In genomic region chr5:72434056-72434780, GRCh38 we compare ENCODE assay signal across 23 cellular contexts.
DNase-seq lines count a peak whose midpoint lies in the region; ATAC-seq, FAIRE-seq and TF ChIP-seq lines count a peak whose summit lies in the region.
"Had no signal": no experiment of that assay in that cellular context is flagged by ENCODE, and none has a peak within 500 bp of the region (broad histone marks: within the 10 kb centered on the region; RNA-seq: fewer than 3 reads in every experiment).

No MANE protein-coding gene starts in this region.

- no peaks in the 10 kb centered on the region for H3K9me3 Mint-ChIP-seq in chondrocyte (ENCODE audit: low read depth)
- H3K9me3 Mint-ChIP-seq in natural killer cell treated with Interleukin-12 subunit alpha and Interleukin-12 subunit beta and Interleukin-15 and Interleukin-18, amount 100 ng/mL, for 72 hours = no peaks in the 10 kb centered on the region
- H3K9me3 Mint-ChIP-seq: activated naive CD8-positive, alpha-beta T cell treated with anti-CD3 and anti-CD28 coated beads, Interleukin-2, amount 10 ng/mL, durations not matched to agents 7 days and 5 days; activated T-helper 1 cell treated with anti-CD3 and anti-CD28 coated beads, Interleukin-12 subunit alpha, Interleukin-12 subunit beta, Interleukin-2, Interleukin-4 antibody, amounts not matched to agents 30 ng/mL and 10 ng/mL and 1 ng/mL, durations not matched to agents 14 hours and 24 hours and 36 hours; CD8-positive, alpha-beta T cell; effector memory CD8-positive, alpha-beta T cell; stimulated activated effector memory CD8-positive, alpha-beta T cell treated with anti-CD3 and anti-CD28 coated beads, Interleukin-12 subunit alpha, Interleukin-12 subunit beta, amount 100 ng/mL, for 72 hours; T-helper 1 cell treated with Interleukin-12 subunit alpha and Interleukin-12 subunit beta and Interleukin-4 antibody, amounts not matched to agents 30 μg/mL and 1 μg/mL, for 36 hours had no signal

- no peak for ATAC-seq in HG02588 (IDR thresholded peaks at IDR 0.05; ENCODE audit: unreplicated experiment)
- ATAC-seq in natural killer cell treated with Interleukin-12 subunit alpha and Interleukin-12 subunit beta and Interleukin-15 and Interleukin-18, amount 100 ng/mL, for 72 hours = no peak
- ATAC-seq: activated CD8-positive, alpha-beta T cell treated with anti-CD3 and anti-CD28 coated beads, Interleukin-2, amount 10 ng/mL, durations not matched to agents 7 days and 5 days; CD8-positive, alpha-beta T cell; effector memory CD8-positive, alpha-beta T cell; left colon; stimulated activated effector memory CD8-positive, alpha-beta T cell treated with anti-CD3 and anti-CD28 coated beads, Interleukin-12 subunit alpha, Interleukin-12 subunit beta, amount 100 ng/mL, for 72 hours had no signal

- peak overlapping the region; percentile 37 for H3K27ac Mint-ChIP-seq in chondrocyte (ENCODE audit: unreplicated experiment)
- no peak overlapping the region for H3K27ac Mint-ChIP-seq in natural killer cell treated with Interleukin-12 subunit alpha and Interleukin-12 subunit beta and Interleukin-15 and Interleukin-18, amount 100 ng/mL, for 72 hours
- H3K27ac Mint-ChIP-seq: activated CD8-positive, alpha-beta T cell treated with anti-CD3 and anti-CD28 coated beads, Interleukin-2, amount 10 ng/mL, durations not matched to agents 7 days and 5 days; activated naive CD8-positive, alpha-beta T cell treated with anti-CD3 and anti-CD28 coated beads, Interleukin-2, amount 10 ng/mL, durations not matched to agents 7 days and 5 days; activated T-helper 1 cell treated with anti-CD3 and anti-CD28 coated beads, Interleukin-12 subunit alpha, Interleukin-12 subunit beta, Interleukin-2, Interleukin-4 antibody, amounts not matched to agents 30 ng/mL and 10 ng/mL and 1 ng/mL, durations not matched to agents 14 hours and 24 hours and 36 hours; CD8-positive, alpha-beta T cell; effector memory CD8-positive, alpha-beta T cell; stimulated activated effector memory CD8-positive, alpha-beta T cell treated with anti-CD3 and anti-CD28 coated beads, Interleukin-12 subunit alpha, Interleukin-12 subunit beta, amount 100 ng/mL, for 72 hours; T-helper 1 cell treated with Interleukin-12 subunit alpha and Interleukin-12 subunit beta and Interleukin-4 antibody, amounts not matched to agents 30 μg/mL and 1 μg/mL, for 36 hours had no signal

- peaks cover 51% of the 10 kb centered on the region for H3K4me1 Mint-ChIP-seq in chondrocyte (ENCODE audit: low read depth)
- H3K4me1 Mint-ChIP-seq in natural killer cell treated with Interleukin-12 subunit alpha and Interleukin-12 subunit beta and Interleukin-15 and Interleukin-18, amount 100 ng/mL, for 72 hours (ENCODE audit: low read depth in 2 of 2) = no peaks in the 10 kb centered on the region
- H3K4me1 Mint-ChIP-seq: activated naive CD8-positive, alpha-beta T cell treated with anti-CD3 and anti-CD28 coated beads, Interleukin-2, amount 10 ng/mL, durations not matched to agents 7 days and 5 days; stimulated activated effector memory CD8-positive, alpha-beta T cell treated with anti-CD3 and anti-CD28 coated beads, Interleukin-12 subunit alpha, Interleukin-12 subunit beta, amount 100 ng/mL, for 72 hours had no signal

- H3K9me3 ChIP-seq in suprapubic skin (no peaks in the 10 kb centered on the region), kidney (ENCODE audit: control insufficient read depth in 1 of 2, low read length in 2 of 2) (no peaks in the 10 kb centered on the region)
- H3K9me3 ChIP-seq: HAP-1, ovary had no signal

- H3K27me3 Mint-ChIP-seq in chondrocyte (ENCODE audit: low read depth) = no peaks in the 10 kb centered on the region
- H3K27me3 Mint-ChIP-seq in natural killer cell treated with Interleukin-12 subunit alpha and Interleukin-12 subunit beta and Interleukin-15 and Interleukin-18, amount 100 ng/mL, for 72 hours = peaks cover 10% of the 10 kb centered on the region in 2 donors

- no peak for FAIRE-seq in kidney (lab: Jason Lieb, UNC)
- FAIRE-seq: urothelium cell line had no signal

- H3K27me3 ChIP-seq in layer of hippocampus (ENCODE audit: control insufficient read depth, insufficient read depth, low read length) = no peaks in the 10 kb centered on the region
- H3K27me3 ChIP-seq in suprapubic skin = no peaks in the 10 kb centered on the region
- H3K27me3 ChIP-seq: ovary had no signal

- H3K4me3 ChIP-seq in suprapubic skin = no peak overlapping the region
- H3K4me3 ChIP-seq in kidney (ENCODE audit: low read length in 2 of 2) = no peak overlapping the region
- H3K4me3 ChIP-seq: HAP-1, ovary had no signal

- intact Hi-C loops in kidney (cut with DNase I) = no loop called here

- H3K36me3 Mint-ChIP-seq in chondrocyte (ENCODE audit: low read depth) = no peaks in the 10 kb centered on the region
- no peaks in the 10 kb centered on the region for H3K36me3 Mint-ChIP-seq in natural killer cell treated with Interleukin-12 subunit alpha and Interleukin-12 subunit beta and Interleukin-15 and Interleukin-18, amount 100 ng/mL, for 72 hours
- H3K36me3 Mint-ChIP-seq: activated naive CD8-positive, alpha-beta T cell treated with anti-CD3 and anti-CD28 coated beads, Interleukin-2, amount 10 ng/mL, durations not matched to agents 7 days and 5 days; CD8-positive, alpha-beta T cell; stimulated activated effector memory CD8-positive, alpha-beta T cell treated with anti-CD3 and anti-CD28 coated beads, Interleukin-12 subunit alpha, Interleukin-12 subunit beta, amount 100 ng/mL, for 72 hours had no signal

- H3K36me3 ChIP-seq in suprapubic skin (no peaks in the 10 kb centered on the region), kidney (ENCODE audit: control insufficient read depth in 1 of 2, insufficient read depth in 2 of 2, low read length in 2 of 2) (no peaks in the 10 kb centered on the region)
- H3K36me3 ChIP-seq: HAP-1, ovary had no signal

- no peak overlapping the region for H3K9ac ChIP-seq in kidney (ENCODE audit: low read length in 2 of 2)

- TF ChIP-seq POLR2A in suprapubic skin (IDR thresholded peaks at IDR 0.05) = no peak

- H3K27ac ChIP-seq in layer of hippocampus (ENCODE audit: low read depth, low read length) = peak overlapping the region; percentile 15
- peak overlapping the region; percentile 88 for H3K27ac ChIP-seq in suprapubic skin
- peak overlapping the region in 1 of 2 donors; percentile 29 for H3K27ac ChIP-seq in kidney (ENCODE audit: low read depth in 2 of 2, low read length in 2 of 2)
- H3K27ac ChIP-seq: ovary had no signal

- no peak overlapping the region for H3K4me3 Mint-ChIP-seq in chondrocyte (ENCODE audit: unreplicated experiment)
- H3K4me3 Mint-ChIP-seq in natural killer cell treated with Interleukin-12 subunit alpha and Interleukin-12 subunit beta and Interleukin-15 and Interleukin-18, amount 100 ng/mL, for 72 hours = no peak overlapping the region
- H3K4me3 Mint-ChIP-seq: activated CD8-positive, alpha-beta T cell treated with anti-CD3 and anti-CD28 coated beads, Interleukin-2, amount 10 ng/mL, durations not matched to agents 7 days and 5 days; activated naive CD8-positive, alpha-beta T cell treated with anti-CD3 and anti-CD28 coated beads, Interleukin-2, amount 10 ng/mL, durations not matched to agents 7 days and 5 days; activated T-helper 1 cell treated with anti-CD3 and anti-CD28 coated beads, Interleukin-12 subunit alpha, Interleukin-12 subunit beta, Interleukin-2, Interleukin-4 antibody, amounts not matched to agents 30 ng/mL and 10 ng/mL and 1 ng/mL, durations not matched to agents 14 hours and 24 hours and 36 hours; CD8-positive, alpha-beta T cell; effector memory CD8-positive, alpha-beta T cell; stimulated activated effector memory CD8-positive, alpha-beta T cell treated with anti-CD3 and anti-CD28 coated beads, Interleukin-12 subunit alpha, Interleukin-12 subunit beta, amount 100 ng/mL, for 72 hours; T-helper 1 cell treated with Interleukin-12 subunit alpha and Interleukin-12 subunit beta and Interleukin-4 antibody, amounts not matched to agents 30 μg/mL and 1 μg/mL, for 36 hours had no signal

- DNase-seq in COLO829 (ENCODE audit: low spot score) (peak; percentile 13), chondrocyte (ENCODE audit: low spot score) (no peak), suprapubic skin (ENCODE audit: low spot score in 2 of 2) (no peak), kidney (no peak), mucosa of gallbladder (ENCODE audit: low spot score) (no peak)
- DNase-seq in natural killer cell treated with Interleukin-12 subunit alpha and Interleukin-12 subunit beta and Interleukin-15 and Interleukin-18, amount 100 ng/mL, for 72 hours (ENCODE audit: low spot score) = no peak
- DNase-seq: activated CD8-positive, alpha-beta T cell treated with anti-CD3 and anti-CD28 coated beads, Interleukin-2, amount 10 ng/mL, durations not matched to agents 7 days and 5 days; activated naive CD8-positive, alpha-beta T cell treated with anti-CD3 and anti-CD28 coated beads, Interleukin-2, amount 10 ng/mL, durations not matched to agents 7 days and 5 days; caudate nucleus; CD8-positive, alpha-beta T cell; effector memory CD8-positive, alpha-beta T cell; left colon; NCI-H1436 treated with DMSO at 0.1 percent for 48 hours; NCI-H446; ovary; SHP77 had no signal

- no peak for TF ChIP-seq EP300 in suprapubic skin (IDR thresholded peaks at IDR 0.05)

- 41% methylated on average over 5 of the region's 5 CpGs for WGBS in suprapubic skin

- TF ChIP-seq CTCF in chondrocyte (IDR thresholded peaks at IDR 0.05) (no peak), suprapubic skin (IDR thresholded peaks at IDR 0.05) (no peak), kidney (IDR thresholded peaks at IDR 0.05; ENCODE audit: borderline replicate concordance, extremely low read depth, insufficient read depth) (no peak)

- H3K4me1 ChIP-seq in suprapubic skin = peaks cover 42% of the 10 kb centered on the region
- peaks cover 9 to 23% of the 10 kb centered on the region in 2 donors for H3K4me1 ChIP-seq in kidney (ENCODE audit: control insufficient read depth in 1 of 2, insufficient read depth in 1 of 2, low read depth in 1 of 2, low read length in 2 of 2)
- H3K4me1 ChIP-seq: HAP-1 had no signal
